8 cellular contexts compared by ENCODE assay signal in the genomic region with DNA sequence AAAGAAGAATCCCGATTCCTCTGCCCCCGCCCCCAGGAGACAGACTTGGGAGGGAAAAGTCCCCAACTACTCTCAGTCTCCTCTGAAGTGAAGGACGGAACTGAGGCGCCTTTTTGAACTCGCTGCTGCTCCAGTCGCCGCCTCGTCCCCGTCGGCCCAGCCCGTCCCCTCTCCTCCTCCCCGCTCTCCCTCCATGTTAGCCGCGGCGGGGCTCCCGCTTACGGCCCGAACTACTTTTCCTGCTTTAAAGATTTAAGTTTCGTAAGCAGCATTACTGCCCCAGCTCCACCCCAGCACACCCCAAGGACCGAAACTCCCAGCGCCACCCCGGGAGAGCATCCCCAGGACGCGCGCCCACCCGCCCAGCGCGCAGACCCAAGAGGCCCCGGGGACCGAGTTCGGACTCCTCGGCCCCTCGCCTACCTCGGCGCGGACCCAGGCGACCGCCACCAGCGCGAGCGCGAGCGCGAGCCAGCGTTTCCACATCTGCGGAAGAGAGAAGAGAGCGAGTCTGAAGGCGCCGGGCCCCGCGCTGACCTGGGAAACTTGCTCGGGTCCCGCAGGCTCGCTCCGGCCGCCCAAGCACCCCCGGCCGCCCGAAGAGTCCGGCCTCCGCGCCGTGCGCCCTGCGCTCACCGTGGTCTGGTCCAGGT. TPM values are rescaled to one million over a fixed set of nuclear protein-coding genes. Genes with fewer than 3 reads are reported as not detected.
DNase-seq lines count a peak whose midpoint lies in the region; ATAC-seq and TF ChIP-seq lines count a peak whose summit lies in the region.

No MANE protein-coding gene starts in this region.

- intact Hi-C loops in mucosa of descending colon (cut with DNase I, micrococcal nuclease) = no loop called here

- H3K27ac ChIP-seq in endodermal cell (ENCODE audit: low read depth, low read length) = peak overlapping the region; percentile 21
- peak overlapping the region; percentile 95 for H3K27ac ChIP-seq in urinary bladder (ENCODE audit: low read depth)

- 0% methylated on average over 3 to 66 of the region's 66 CpGs for WGBS in endodermal cell (ENCODE audit: insufficient coverage in 1 of 2, insufficient read length in 1 of 2), 2 experiments
- WGBS in urinary bladder = under 1% methylated on average over 66 of the region's 66 CpGs

- H3K27me3 ChIP-seq in endodermal cell (ENCODE audit: control insufficient read depth, insufficient read depth, low read length, poor library complexity, severe bottlenecking) = no peaks in the 10 kb centered on the region

- no peaks in the 10 kb centered on the region for H3K9me3 Mint-ChIP-seq in endodermal cell

- H3K36me3 ChIP-seq in endodermal cell (ENCODE audit: control insufficient read depth, insufficient read depth, low read length) = peaks cover 10% of the 10 kb centered on the region
- H3K36me3 ChIP-seq in mucosa of descending colon (ENCODE audit: low read depth) = no peaks in the 10 kb centered on the region
- no peaks in the 10 kb centered on the region for H3K36me3 ChIP-seq in urinary bladder (ENCODE audit: insufficient read depth)

- H3K4me3 Mint-ChIP-seq in endodermal cell = peak overlapping the region; percentile 93

- peak overlapping the region; percentile 92 for H3K27ac Mint-ChIP-seq in endodermal cell

- no peaks in the 10 kb centered on the region for H3K27me3 Mint-ChIP-seq in endodermal cell (ENCODE audit: insufficient read depth)

- H3K4me1 Mint-ChIP-seq in endodermal cell = peaks cover 34% of the 10 kb centered on the region

- H3K36me3 Mint-ChIP-seq in endodermal cell (ENCODE audit: low read depth) = peaks cover 9% of the 10 kb centered on the region

- peak overlapping the region; percentile 84 for H3K9ac ChIP-seq in endodermal cell (ENCODE audit: extremely low read depth, low read length, poor library complexity, severe bottlenecking)

- TF ChIP-seq CTCF in AG10803 (conservative IDR thresholded peaks at IDR 0.05; ENCODE audit: low read length) (no peak), GM20000 (IDR thresholded peaks at IDR 0.05; ENCODE audit: extremely low read depth, missing control alignments) (no peak), endodermal cell (conservative IDR thresholded peaks at IDR 0.05) (no peak), mucosa of descending colon (IDR thresholded peaks at IDR 0.05) (no peak)

- peak overlapping the region; percentile 87 for H3K4me3 ChIP-seq in AG10803 (ENCODE audit: low read length)
- H3K4me3 ChIP-seq in endodermal cell (ENCODE audit: low read length) = peak overlapping the region; percentile 97
- peak overlapping the region; percentile 29 for H3K4me3 ChIP-seq in mucosa of descending colon
- peak overlapping the region; percentile 97 for H3K4me3 ChIP-seq in urinary bladder (ENCODE audit: low read depth, low read length)

- peak; percentile 58 for ATAC-seq in SK-N-SH treated with all-trans-retinoic acid at 6 μM for 48 hours
- peak; percentile 47 for ATAC-seq in mucosa of descending colon
- ATAC-seq in HG03520 (IDR thresholded peaks at IDR 0.05; ENCODE audit: unreplicated experiment) = no peak
- ATAC-seq in GM18861 (IDR thresholded peaks at IDR 0.05; ENCODE audit: unreplicated experiment) = no peak

- DNase-seq in AG10803 (ENCODE audit: low read depth) = no peak
- DNase-seq in GM20000 (ENCODE audit: low spot score) = peak; percentile 58
- DNase-seq in endodermal cell = peak; percentile 70
- peak; percentile 36 to 59 (median 54) for DNase-seq in mucosa of descending colon

- H3K9me3 ChIP-seq in endodermal cell (ENCODE audit: control insufficient read depth, low read length) = no peaks in the 10 kb centered on the region
- H3K9me3 ChIP-seq in mucosa of descending colon = no peaks in the 10 kb centered on the region

- H3K4me1 ChIP-seq in endodermal cell (ENCODE audit: control insufficient read depth, insufficient read depth, low read length) (no peaks in the 10 kb centered on the region), mucosa of descending colon (ENCODE audit: low read depth) (peaks cover 15% of the 10 kb centered on the region), urinary bladder (ENCODE audit: insufficient read depth) (peaks cover 2% of the 10 kb centered on the region)

TF ChIP-seq in SK-N-SH treated with all-trans-retinoic acid at 6 μM for 48 hours, 23 proteins besides CTCF, POLR2A, EP300 and RAD21:
- TF ChIP-seq TOX (CRISPR knock-in tag; IDR thresholded peaks at IDR 0.05; ENCODE audit: borderline replicate concordance) = no peak
- no peak for TF ChIP-seq ARNTL (CRISPR knock-in tag; IDR thresholded peaks at IDR 0.05; ENCODE audit: borderline replicate concordance, low read depth)
- no peak for TF ChIP-seq ZFP30 (CRISPR knock-in tag; IDR thresholded peaks at IDR 0.05)
- TF ChIP-seq, protein P1, sequence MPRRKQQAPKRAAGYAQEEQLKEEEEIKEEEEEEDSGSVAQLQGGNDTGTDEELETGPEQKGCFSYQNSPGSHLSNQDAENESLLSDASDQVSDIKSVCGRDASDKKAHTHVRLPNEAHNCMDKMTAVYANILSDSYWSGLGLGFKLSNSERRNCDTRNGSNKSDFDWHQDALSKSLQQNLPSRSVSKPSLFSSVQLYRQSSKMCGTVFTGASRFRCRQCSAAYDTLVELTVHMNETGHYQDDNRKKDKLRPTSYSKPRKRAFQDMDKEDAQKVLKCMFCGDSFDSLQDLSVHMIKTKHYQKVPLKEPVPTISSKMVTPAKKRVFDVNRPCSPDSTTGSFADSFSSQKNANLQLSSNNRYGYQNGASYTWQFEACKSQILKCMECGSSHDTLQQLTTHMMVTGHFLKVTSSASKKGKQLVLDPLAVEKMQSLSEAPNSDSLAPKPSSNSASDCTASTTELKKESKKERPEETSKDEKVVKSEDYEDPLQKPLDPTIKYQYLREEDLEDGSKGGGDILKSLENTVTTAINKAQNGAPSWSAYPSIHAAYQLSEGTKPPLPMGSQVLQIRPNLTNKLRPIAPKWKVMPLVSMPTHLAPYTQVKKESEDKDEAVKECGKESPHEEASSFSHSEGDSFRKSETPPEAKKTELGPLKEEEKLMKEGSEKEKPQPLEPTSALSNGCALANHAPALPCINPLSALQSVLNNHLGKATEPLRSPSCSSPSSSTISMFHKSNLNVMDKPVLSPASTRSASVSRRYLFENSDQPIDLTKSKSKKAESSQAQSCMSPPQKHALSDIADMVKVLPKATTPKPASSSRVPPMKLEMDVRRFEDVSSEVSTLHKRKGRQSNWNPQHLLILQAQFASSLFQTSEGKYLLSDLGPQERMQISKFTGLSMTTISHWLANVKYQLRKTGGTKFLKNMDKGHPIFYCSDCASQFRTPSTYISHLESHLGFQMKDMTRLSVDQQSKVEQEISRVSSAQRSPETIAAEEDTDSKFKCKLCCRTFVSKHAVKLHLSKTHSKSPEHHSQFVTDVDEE (CRISPR knock-in tag; IDR thresholded peaks at IDR 0.05) = no peak
- TF ChIP-seq GLIS3 (CRISPR knock-in tag; IDR thresholded peaks at IDR 0.05) = no peak
- TF ChIP-seq CSDC2 (CRISPR knock-in tag; IDR thresholded peaks at IDR 0.05) = no peak
- no peak for TF ChIP-seq ESRRG (CRISPR knock-in tag; IDR thresholded peaks at IDR 0.05)
- no peak for TF ChIP-seq ZNF70 (CRISPR knock-in tag; IDR thresholded peaks at IDR 0.05)
- no peak for TF ChIP-seq ZNF565 (CRISPR knock-in tag; conservative IDR thresholded peaks at IDR 0.05; ENCODE audit: low read depth)
TF ChIP-seq in SK-N-SH treated with all-trans-retinoic acid at 6 μM for 48 hours: peak in this region for 0.

RNA-seq across cellular contexts. Expression of a gene that starts 0.4 kb away (rescaled TPM):
- total RNA-seq in endodermal cell = 100 to 1,000 TPM; 309 to 379 TPM
- 346 TPM for polyA plus RNA-seq in endodermal cell (2013, experiment 1 of 2)
- polyA plus RNA-seq in endodermal cell (2013, experiment 2 of 2) = 337 TPM
- total RNA-seq in mucosa of descending colon = 100 to 1,000 TPM in 2 of 3 donors, 10 to 100 TPM in 1; 28.1 to 246 (median 108) TPM
- 1,313 TPM for total RNA-seq in urinary bladder
- 445 TPM for polyA plus RNA-seq in urinary bladder

Comparison
In these comparisons a context has a peak if more than half of its experiments do, and no peak if none do; other contexts are left out.
1. H3K4me3 ChIP-seq: peak in every context shown above with its lines; median percentile 97 in endodermal cell; 97 in urinary bladder; 87 in AG10803; 29 in mucosa of descending colon.
2. ATAC-seq: peak in SK-N-SH treated with all-trans-retinoic acid at 6 μM for 48 hours (single experiment) and mucosa of descending colon (single experiment); none in HG03520 (single experiment) and GM18861 (single experiment).